ENCODE assay signal across 9 cellular contexts in the genomic region with DNA sequence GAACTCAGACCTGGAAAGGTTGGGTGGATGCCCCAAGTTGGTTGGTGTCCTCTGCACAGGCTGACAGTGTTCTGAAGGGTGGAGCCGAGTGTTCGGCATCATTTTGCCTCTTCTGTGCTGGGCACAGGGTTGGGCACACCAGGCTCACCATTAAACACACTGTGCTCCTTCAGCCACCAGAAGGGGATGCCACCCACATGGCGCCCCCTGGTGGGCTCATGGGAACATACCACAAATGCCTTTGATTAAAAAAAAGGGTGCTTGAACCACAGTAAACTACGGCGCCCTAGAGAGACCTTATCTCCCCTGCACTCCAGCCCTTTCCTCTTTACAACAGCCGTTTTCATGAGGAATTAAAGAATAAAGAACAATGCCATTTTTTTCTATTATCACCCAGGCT.
A peak's percentile ranks its signal among the peaks of the same experiment; 100 is the strongest.
DNase-seq lines count a peak whose midpoint lies in the region; ATAC-seq and TF ChIP-seq lines count a peak whose summit lies in the region.
"Had no signal": no experiment of that assay in that cellular context is flagged by ENCODE, and none has a peak within 500 bp of the region (broad histone marks: within the 10 kb centered on the region; RNA-seq: fewer than 3 reads in every experiment).

No MANE protein-coding gene starts in this region.

- peak; percentile 19 for DNase-seq in activated T-cell treated with anti-CD3 and anti-CD28 coated beads for 48 hours (ENCODE audit: low read depth)
- no peak for DNase-seq in activated T-cell treated with anti-CD3 and anti-CD28 coated beads, Interleukin-2, amount 50 U/mL, for 24 hours
- peak; percentile 4 for DNase-seq in HPDE6-E6E7 (ENCODE audit: extremely low spot score)
- DNase-seq in islet precursor cell: peak; percentile 67
- DNase-seq in NCI-H2107 treated with DMSO at 0.1 percent for 48 hours (lab: John Stamatoyannopoulos, UW; ENCODE audit: unreplicated experiment): no peak
- DNase-seq in NCI-H2171 (lab: John Stamatoyannopoulos, UW): no peak

- no peaks in the 10 kb centered on the region for H3K4me1 Mint-ChIP-seq in activated T-cell treated with anti-CD3 and anti-CD28 coated beads, Interleukin-2, amount 50 U/mL, for 24 hours (ENCODE audit: low read depth)
- H3K4me1 Mint-ChIP-seq: activated naive CD4-positive, alpha-beta T cell treated with anti-CD3 and anti-CD28 coated beads, Interleukin-2, amount 50 U/mL, for 24 hours had no signal

- no peak overlapping the region for H3K4me3 Mint-ChIP-seq in activated T-cell treated with anti-CD3 and anti-CD28 coated beads, Interleukin-2, amount 50 U/mL, for 24 hours
- H3K4me3 Mint-ChIP-seq: activated naive CD4-positive, alpha-beta T cell treated with anti-CD3 and anti-CD28 coated beads, Interleukin-2, amount 50 U/mL, for 24 hours had no signal

- H3K36me3 Mint-ChIP-seq in activated T-cell treated with anti-CD3 and anti-CD28 coated beads, Interleukin-2, amount 50 U/mL, for 24 hours (ENCODE audit: low read depth): no peaks in the 10 kb centered on the region
- H3K36me3 Mint-ChIP-seq: activated naive CD4-positive, alpha-beta T cell treated with anti-CD3 and anti-CD28 coated beads, Interleukin-2, amount 50 U/mL, for 24 hours had no signal

- TF ChIP-seq CTCF in VCaP (conservative IDR thresholded peaks at IDR 0.05): peak; percentile 34; the same call in 1 of the 2 replicates

- H3K27me3 Mint-ChIP-seq in activated T-cell treated with anti-CD3 and anti-CD28 coated beads, Interleukin-2, amount 50 U/mL, for 24 hours: peaks cover 16% of the 10 kb centered on the region

- no peak overlapping the region for H3K27ac Mint-ChIP-seq in activated T-cell treated with anti-CD3 and anti-CD28 coated beads, Interleukin-2, amount 50 U/mL, for 24 hours
- H3K27ac Mint-ChIP-seq: activated naive CD4-positive, alpha-beta T cell treated with anti-CD3 and anti-CD28 coated beads, Interleukin-2, amount 50 U/mL, for 24 hours had no signal

- no peaks in the 10 kb centered on the region for H3K9me3 Mint-ChIP-seq in activated T-cell treated with anti-CD3 and anti-CD28 coated beads, Interleukin-2, amount 50 U/mL, for 24 hours
- H3K9me3 Mint-ChIP-seq: activated naive CD4-positive, alpha-beta T cell treated with anti-CD3 and anti-CD28 coated beads, Interleukin-2, amount 50 U/mL, for 24 hours had no signal

- no peak overlapping the region for H3K27ac ChIP-seq in VCaP

- no peak for ATAC-seq in HG02938 (IDR thresholded peaks at IDR 0.05; ENCODE audit: unreplicated experiment)

Comparison
In these comparisons a context has a peak if more than half of its experiments do, and no peak if none do; other contexts are left out.
1. DNase-seq: peak in activated T-cell treated with anti-CD3 and anti-CD28 coated beads for 48 hours (single experiment), HPDE6-E6E7 (single experiment) and islet precursor cell (single experiment); none in activated T-cell treated with anti-CD3 and anti-CD28 coated beads, Interleukin-2, amount 50 U/mL, for 24 hours (single experiment), NCI-H2107 treated with DMSO at 0.1 percent for 48 hours (single experiment) and NCI-H2171 (single experiment).